8 cellular contexts compared by ENCODE assay signal in genomic region chr1:228084325-228084724, GRCh38. TPM values are rescaled to one million over a fixed set of nuclear protein-coding genes. Genes with fewer than 3 reads are reported as not detected.
DNase-seq lines count a peak whose midpoint lies in the region; ATAC-seq and TF ChIP-seq lines count a peak whose summit lies in the region.

No MANE protein-coding gene starts in this region.

- H3K9me3 Mint-ChIP-seq in activated naive CD4-positive, alpha-beta T cell treated with anti-CD3 and anti-CD28 coated beads, Interleukin-2, amount 50 U/mL, for 24 hours: no peaks in the 10 kb centered on the region
- no peaks in the 10 kb centered on the region for H3K9me3 Mint-ChIP-seq in stimulated activated naive B cell treated with anti-CD40 and anti-IgM and Interleukin-4, amounts not matched to agents 10 μg/mL and 1 μg/mL and 100 μg/mL, for 72 hours

- H3K27me3 ChIP-seq in heart left ventricle: no peaks in the 10 kb centered on the region

- peaks cover 6% of the 10 kb centered on the region for H3K36me3 Mint-ChIP-seq in activated naive CD4-positive, alpha-beta T cell treated with anti-CD3 and anti-CD28 coated beads, Interleukin-2, amount 50 U/mL, for 24 hours
- peaks cover 13 to 47% of the 10 kb centered on the region in 2 donors for H3K36me3 Mint-ChIP-seq in stimulated activated naive B cell treated with anti-CD40 and anti-IgM and Interleukin-4, amounts not matched to agents 10 μg/mL and 1 μg/mL and 100 μg/mL, for 72 hours

- H3K9me3 ChIP-seq in heart left ventricle: no peaks in the 10 kb centered on the region

- peak overlapping the region; percentile 91 for H3K4me3 Mint-ChIP-seq in activated naive CD4-positive, alpha-beta T cell treated with anti-CD3 and anti-CD28 coated beads, Interleukin-2, amount 50 U/mL, for 24 hours
- H3K4me3 Mint-ChIP-seq in stimulated activated naive B cell treated with anti-CD40 and anti-IgM and Interleukin-4, amounts not matched to agents 10 μg/mL and 1 μg/mL and 100 μg/mL, for 72 hours: peak overlapping the region; percentile 94 to 96

- intact Hi-C loops in heart left ventricle (cut with DNase I): loop anchor here in 3 of 10 donors (2.0 to 10.0 kb wide), 3 partner anchors 14 to 322 kb away; no protein-coding TSS in a partner anchor
- intact Hi-C loops in left ventricle myocardium superior (cut with micrococcal nuclease): no loop called here

- no peaks in the 10 kb centered on the region for H3K27me3 Mint-ChIP-seq in activated naive CD4-positive, alpha-beta T cell treated with anti-CD3 and anti-CD28 coated beads, Interleukin-2, amount 50 U/mL, for 24 hours
- no peaks in the 10 kb centered on the region for H3K27me3 Mint-ChIP-seq in stimulated activated naive B cell treated with anti-CD40 and anti-IgM and Interleukin-4, amounts not matched to agents 10 μg/mL and 1 μg/mL and 100 μg/mL, for 72 hours

- peaks cover 0 to 14% (median 0%) of the 10 kb centered on the region in 9 donors for H3K36me3 ChIP-seq in heart left ventricle

- peaks cover 58% of the 10 kb centered on the region for H3K4me1 Mint-ChIP-seq in activated naive CD4-positive, alpha-beta T cell treated with anti-CD3 and anti-CD28 coated beads, Interleukin-2, amount 50 U/mL, for 24 hours
- peaks cover 47 to 77% of the 10 kb centered on the region in 2 donors for H3K4me1 Mint-ChIP-seq in stimulated activated naive B cell treated with anti-CD40 and anti-IgM and Interleukin-4, amounts not matched to agents 10 μg/mL and 1 μg/mL and 100 μg/mL, for 72 hours

- no peak for TF ChIP-seq POLR2A in heart left ventricle (IDR thresholded peaks at IDR 0.05)

- ATAC-seq in heart left ventricle (no peak), left ventricle myocardium superior (no peak), GM21423 (IDR thresholded peaks at IDR 0.05; ENCODE audit: unreplicated experiment) (no peak), HG02798 (IDR thresholded peaks at IDR 0.05; ENCODE audit: poor library complexity, unreplicated experiment) (no peak)
- ATAC-seq in stimulated activated naive B cell treated with anti-CD40 and anti-IgM and Interleukin-4, amounts not matched to agents 10 μg/mL and 1 μg/mL and 100 μg/mL, for 72 hours (replicated peaks): no peak

- WGBS in heart left ventricle, 4 donors: 19 to 29% (median 22%) methylated on average over 3 of the region's 3 CpGs

- H3K4me3 ChIP-seq in heart left ventricle (peak overlapping the region; percentile 67 to 100 (median 96)), iPS-11a (ENCODE audit: low read depth, low read length) (peak overlapping the region; percentile 89)

- peak overlapping the region in 10 of 12 donors; percentile 95 to 100 (median 99) for H3K27ac ChIP-seq in heart left ventricle

- DNase-seq in heart left ventricle (peak in 1 of 5 donors; percentile 10), left ventricle myocardium superior (no peak)
- no peak for DNase-seq in stimulated activated naive B cell treated with anti-CD40 and anti-IgM and Interleukin-4, amounts not matched to agents 10 μg/mL and 1 μg/mL and 100 μg/mL, for 72 hours
- DNase-seq in central memory CD4-positive, alpha-beta T cell: no peak

- peak overlapping the region; percentile 85 for H3K27ac Mint-ChIP-seq in activated naive CD4-positive, alpha-beta T cell treated with anti-CD3 and anti-CD28 coated beads, Interleukin-2, amount 50 U/mL, for 24 hours
- H3K27ac Mint-ChIP-seq in stimulated activated naive B cell treated with anti-CD40 and anti-IgM and Interleukin-4, amounts not matched to agents 10 μg/mL and 1 μg/mL and 100 μg/mL, for 72 hours: peak overlapping the region; percentile 96

- peaks cover 45 to 75% (median 68%) of the 10 kb centered on the region in 12 donors for H3K4me1 ChIP-seq in heart left ventricle

- TF ChIP-seq CTCF in heart left ventricle (IDR thresholded peaks at IDR 0.05): no peak

RNA-seq across cellular contexts. Expression of gene ARF1, which starts 1.8 kb away (rescaled TPM):
- 100 to 1,000 TPM; 271 to 451 (median 310) TPM for total RNA-seq in heart left ventricle
- 100 to 1,000 TPM; 217 to 580 TPM for polyA plus RNA-seq in heart left ventricle
- total RNA-seq in left ventricle myocardium superior: 285 TPM

RNA-seq across cellular contexts. Expression of gene C1orf35, which starts 18.8 kb away (rescaled TPM):
- total RNA-seq in heart left ventricle (1 to 10 TPM; 6.2 to 8.4 (median 7.2) TPM), left ventricle myocardium superior (10.5 TPM)
- 1 to 10 TPM; 9.8 TPM for polyA plus RNA-seq in heart left ventricle

RNA-seq across cellular contexts. Expression of gene MRPL55, which starts 24.8 kb away (rescaled TPM):
- total RNA-seq in heart left ventricle (100 to 1,000 TPM in 2 of 9 donors, 10 to 100 TPM in 7; 35.5 to 125 (median 51.2) TPM), left ventricle myocardium superior (58.6 TPM)
- 100 to 1,000 TPM in 1 of 2 donors, 10 to 100 TPM in 1; 81.5 to 141 TPM for polyA plus RNA-seq in heart left ventricle

RNA-seq across cellular contexts. Expression of gene GUK1, which starts 55.8 kb away (rescaled TPM):
- 100 to 1,000 TPM; 142 to 290 (median 169) TPM for total RNA-seq in heart left ventricle
- 100 to 1,000 TPM; 231 to 358 TPM for polyA plus RNA-seq in heart left ventricle
- total RNA-seq in left ventricle myocardium superior: 175 TPM
